In genomic region chr12:7862301-7862700, GRCh38 we compare ENCODE assay signal across 5 cellular contexts. TPM values are rescaled to one million over a fixed set of nuclear protein-coding genes. Genes with fewer than 3 reads are reported as not detected.
"Had no signal": no experiment of that assay in that cellular context is flagged by ENCODE, and none has a peak within 500 bp of the region (broad histone marks: within the 10 kb centered on the region; RNA-seq: fewer than 3 reads in every experiment).

No MANE protein-coding gene starts in this region.

RNA-seq across cellular contexts. Expression of gene SLC2A14, which starts 10.4 kb away (rescaled TPM):
- total RNA-seq: HT1080, LHCN-M2, MCF 10A, PC-3, SK-MEL-5 had no signal
